In the genomic region with DNA sequence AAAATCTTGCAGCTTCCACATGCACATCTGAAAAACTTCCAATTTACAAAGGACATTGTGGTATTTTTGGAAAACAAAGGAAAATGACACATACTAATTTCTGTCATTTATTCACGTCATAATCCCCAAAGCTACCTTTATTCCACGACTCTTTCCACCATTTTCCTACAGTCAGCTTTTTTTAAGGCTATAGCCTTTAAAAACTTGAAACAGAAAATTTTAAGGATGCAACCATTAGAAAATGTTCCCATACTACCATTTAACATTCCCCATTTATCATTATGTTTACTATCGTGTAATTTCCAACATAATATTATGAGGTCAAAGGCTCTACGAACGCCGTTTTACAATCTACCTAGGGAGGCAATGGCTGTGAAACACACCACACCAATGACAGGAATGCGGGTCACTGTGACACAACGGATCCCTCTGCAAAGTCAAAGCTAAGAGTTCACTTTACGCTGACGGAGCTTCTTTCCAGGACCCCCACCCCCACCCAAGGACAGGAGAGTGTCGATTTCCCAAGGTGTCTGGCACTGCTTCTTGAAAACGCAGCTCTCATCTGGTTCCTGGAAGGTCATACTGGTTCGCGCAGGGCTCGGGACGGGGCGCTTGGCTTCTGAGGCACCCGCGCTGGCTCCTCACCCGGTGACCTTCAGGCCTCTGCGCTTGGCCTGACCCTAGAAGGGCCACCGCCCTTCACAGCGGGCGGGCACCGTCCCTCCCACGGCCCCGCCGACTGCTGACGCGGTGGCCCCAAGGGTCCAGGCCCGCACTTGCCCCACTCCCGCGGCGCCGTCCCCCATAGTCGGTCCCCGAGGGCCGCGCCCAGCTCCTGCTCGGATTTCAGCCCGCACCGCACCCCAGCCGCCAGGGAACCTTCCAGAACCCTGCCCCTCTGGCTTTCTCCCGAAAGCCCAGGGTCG, we compare ENCODE assay signal across 1 cellular context.
TF ChIP-seq lines count a peak whose summit lies in the region.

No MANE protein-coding gene starts in this region.

TF ChIP-seq in SK-N-SH, 30 proteins besides CTCF, POLR2A, EP300 and RAD21 (continued from another document):
- TF ChIP-seq, protein P1, sequence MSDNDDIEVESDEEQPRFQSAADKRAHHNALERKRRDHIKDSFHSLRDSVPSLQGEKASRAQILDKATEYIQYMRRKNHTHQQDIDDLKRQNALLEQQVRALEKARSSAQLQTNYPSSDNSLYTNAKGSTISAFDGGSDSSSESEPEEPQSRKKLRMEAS (IDR thresholded peaks at IDR 0.05; ENCODE audit: low read depth), result no peak
- no peak for TF ChIP-seq SIN3A (IDR thresholded peaks at IDR 0.05; ENCODE audit: borderline replicate concordance, low read depth, low read length)
- no peak for TF ChIP-seq FOXJ3 (CRISPR knock-in tag; IDR thresholded peaks at IDR 0.05)
- TF ChIP-seq MEF2A (IDR thresholded peaks at IDR 0.05; ENCODE audit: borderline replicate concordance, low read depth), result no peak
- no peak for TF ChIP-seq FOSL2 (IDR thresholded peaks at IDR 0.05; ENCODE audit: borderline replicate concordance, low read depth)
- no peak for TF ChIP-seq TAF1 (IDR thresholded peaks at IDR 0.05; ENCODE audit: borderline replicate concordance, low read depth, low read length)
